In genomic region chr3:40167958-40168357, GRCh38 we compare ENCODE assay signal across 25 cellular contexts.
"Had no signal": no experiment of that assay in that cellular context is flagged by ENCODE, and none has a peak within 500 bp of the region (broad histone marks: within the 10 kb centered on the region; RNA-seq: fewer than 3 reads in every experiment).

No MANE protein-coding gene starts in this region.

- H3K9me3 ChIP-seq: heart right ventricle, lower lobe of right lung, sigmoid colon, upper lobe of right lung had no signal

- H3K27ac ChIP-seq: heart right ventricle, lower lobe of right lung, neural progenitor cell, sigmoid colon, upper lobe of right lung had no signal

- H2AFZ ChIP-seq: neural progenitor cell had no signal

- H3K27me3 ChIP-seq: heart right ventricle, neural progenitor cell, sigmoid colon, upper lobe of right lung had no signal

- FAIRE-seq: astrocyte had no signal

- H3K4me1 ChIP-seq: lower lobe of right lung, neural progenitor cell, sigmoid colon, upper lobe of right lung had no signal

- H3K4me2 ChIP-seq: neural progenitor cell had no signal

- H3K4me3 ChIP-seq: heart right ventricle, lower lobe of right lung, neural progenitor cell, sigmoid colon, upper lobe of right lung had no signal

- ATAC-seq: activated T-cell treated with anti-CD3 and anti-CD28 coated beads, Interleukin-2, amount 50 U/mL, for 4 hours; heart right ventricle; left cardiac atrium; lower lobe of right lung; naive thymus-derived CD4-positive, alpha-beta T cell; upper lobe of right lung had no signal

- H3K9ac ChIP-seq: neural progenitor cell had no signal

- DNase-seq: activated CD4-positive, alpha-beta T cell treated with anti-CD3 and anti-CD28 coated beads for 4 hours; activated CD4-positive, alpha-beta T cell treated with anti-CD3 and anti-CD28 coated beads, Interleukin-2, amount 50 U/mL, for 48 hours; activated CD4-positive, CD25-positive, alpha-beta regulatory T cell; activated CD8-positive, alpha-beta memory T cell treated with anti-CD3 and anti-CD28 coated beads, Interleukin-2, amount 50 U/mL, for 48 hours; activated naive CD4-positive, alpha-beta T cell treated with Interleukin-2 at 50 U/mL for 16 hours; activated naive CD8-positive, alpha-beta T cell treated with anti-CD3 and anti-CD28 coated beads for 36 hours; activated T-cell treated with anti-CD3 and anti-CD28 coated beads, Interleukin-2, amount 50 U/mL, for 4 hours; central memory CD4-positive, alpha-beta T cell; dermis blood vessel endothelial cell; effector CD8-positive, alpha-beta T cell; erythroblast; foreskin fibroblast; heart right ventricle; islet precursor cell; left cardiac atrium; lower lobe of right lung; mesendoderm; naive thymus-derived CD4-positive, alpha-beta T cell; sigmoid colon; stimulated activated CD4-positive, alpha-beta T cell treated with anti-CD3 and anti-CD28 coated beads, Interleukin-4, amount 100 ng/mL, for 1 hour; stimulated activated naive CD4-positive, alpha-beta T cell; T1000; upper lobe of right lung had no signal

- H3K36me3 ChIP-seq: heart right ventricle, lower lobe of right lung, neural progenitor cell, sigmoid colon, upper lobe of right lung had no signal
